9 cellular contexts compared by ENCODE assay signal in the genomic region with DNA sequence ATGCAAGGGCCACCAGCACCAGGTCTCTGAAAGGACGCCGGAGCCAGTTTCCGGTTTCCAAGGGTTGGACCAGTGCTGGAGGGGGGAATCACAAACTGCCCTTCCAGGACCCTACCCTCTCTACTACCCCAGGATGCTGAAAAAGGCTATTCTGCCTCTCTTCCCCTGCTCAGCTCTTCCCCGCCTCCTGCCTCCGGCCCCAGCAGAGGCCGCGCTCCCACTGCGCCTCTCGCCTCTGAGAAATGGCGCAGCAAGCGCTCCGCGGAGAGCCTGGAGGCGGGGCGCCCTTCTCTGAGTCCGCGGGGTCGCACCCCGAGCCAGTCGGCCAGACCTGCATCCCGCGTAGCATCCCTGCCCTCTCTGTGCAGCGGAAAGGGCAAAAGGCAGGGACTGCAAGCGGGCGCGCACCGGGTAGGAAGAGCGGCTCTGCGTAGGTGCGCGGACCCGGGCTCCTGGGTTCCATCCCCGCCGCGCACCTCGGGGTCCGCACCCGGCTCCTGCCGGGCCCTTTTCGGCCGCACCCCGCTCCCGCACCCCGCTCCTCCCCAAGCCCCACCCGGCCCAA. TPM values are rescaled to one million over a fixed set of nuclear protein-coding genes. Genes with fewer than 3 reads are reported as not detected.
DNase-seq lines count a peak whose midpoint lies in the region; ATAC-seq and TF ChIP-seq lines count a peak whose summit lies in the region.
"Had no signal": no experiment of that assay in that cellular context is flagged by ENCODE, and none has a peak within 500 bp of the region (broad histone marks: within the 10 kb centered on the region; RNA-seq: fewer than 3 reads in every experiment).

No MANE protein-coding gene starts in this region.

- BruUV-seq in OCI-LY7 (replicated peaks; lab: Mats Ljungman, UMichigan), result no TSS peak

- WGBS in endodermal cell (ENCODE audit: insufficient coverage in 1 of 2, insufficient read length in 1 of 2), 2 experiments, result 4% methylated on average over 45 of the region's 45 CpGs; no CpG with 5 or more reads in 1 of the 2 experiments

- CTCF ChIA-PET in CD8-positive, alpha-beta T cell (lab: Charles Lee), result no interaction called here
- CTCF ChIA-PET in RWPE1 (lab: Yijun Ruan, JAX) (interaction anchor here (2.5 kb wide), 1 partner anchor 17 kb away, joined by 7 read pairs; no protein-coding TSS in a partner anchor), OCI-LY7 (lab: Charles Lee; ENCODE audit: unreplicated experiment) (no interaction called here)

- no peak overlapping the region for H3K27ac Mint-ChIP-seq in CD8-positive, alpha-beta T cell
- no peak overlapping the region for H3K27ac Mint-ChIP-seq in endodermal cell
- no peak overlapping the region for H3K27ac Mint-ChIP-seq in neural crest cell (ENCODE audit: unreplicated experiment)

- no peaks in the 10 kb centered on the region for H4K20me1 ChIP-seq in OCI-LY7 (ENCODE audit: insufficient read depth, low read length)

- H3K9me3 Mint-ChIP-seq in CD8-positive, alpha-beta T cell, result no peaks in the 10 kb centered on the region
- no peaks in the 10 kb centered on the region for H3K9me3 Mint-ChIP-seq in endodermal cell
- H3K9me3 Mint-ChIP-seq in neural crest cell, result no peaks in the 10 kb centered on the region

- H2AFZ ChIP-seq in OCI-LY7 (ENCODE audit: low read length), result no peak overlapping the region

- no peaks in the 10 kb centered on the region for H3K36me3 Mint-ChIP-seq in CD8-positive, alpha-beta T cell
- H3K36me3 Mint-ChIP-seq in endodermal cell (ENCODE audit: low read depth) (no peaks in the 10 kb centered on the region), neural crest cell (ENCODE audit: low read depth) (no peaks in the 10 kb centered on the region)

- H3K9ac ChIP-seq in endodermal cell (ENCODE audit: extremely low read depth, low read length, poor library complexity, severe bottlenecking), result no peak overlapping the region

- no peak for DNase-seq in CD8-positive, alpha-beta T cell
- DNase-seq in MG63, result no peak
- DNase-seq in endodermal cell, result peak; percentile 82
- no peak for DNase-seq in neural crest cell (ENCODE audit: low read depth, low spot score)
- no peak for DNase-seq in NCI-H526 treated with DMSO at 0.1 percent for 48 hours (lab: John Stamatoyannopoulos, UW)
- DNase-seq in kidney tubule cell (ENCODE audit: low spot score), result no peak
- no peak for DNase-seq in RWPE1 (ENCODE audit: low spot score)
- DNase-seq in OCI-LY7 (ENCODE audit: low spot score), result no peak
- DNase-seq: IMR-90 had no signal

- H3K4me1 ChIP-seq in CD8-positive, alpha-beta T cell (ENCODE audit: insufficient read depth, low read length), result no peaks in the 10 kb centered on the region
- H3K4me1 ChIP-seq in endodermal cell (ENCODE audit: control insufficient read depth, insufficient read depth, low read length) (no peaks in the 10 kb centered on the region), OCI-LY7 (ENCODE audit: insufficient read depth, low read length, poor library complexity, severe bottlenecking) (no peaks in the 10 kb centered on the region)

- H3K36me3 ChIP-seq in CD8-positive, alpha-beta T cell (ENCODE audit: insufficient read depth, low read length), result no peaks in the 10 kb centered on the region
- H3K36me3 ChIP-seq in MG63 (no peaks in the 10 kb centered on the region), endodermal cell (ENCODE audit: control insufficient read depth, insufficient read depth, low read length) (no peaks in the 10 kb centered on the region), OCI-LY7 (ENCODE audit: insufficient read depth, low read length) (no peaks in the 10 kb centered on the region)

- no peaks in the 10 kb centered on the region for H3K79me2 ChIP-seq in OCI-LY7 (ENCODE audit: insufficient read depth, low read depth, low read length)

- no peak overlapping the region for H3K4me2 ChIP-seq in OCI-LY7 (ENCODE audit: low read length)

- no peak for ATAC-seq in CD8-positive, alpha-beta T cell

- no peak overlapping the region for H3K4me3 ChIP-seq in CD8-positive, alpha-beta T cell (ENCODE audit: low read depth, low read length)
- H3K4me3 ChIP-seq in MG63, result peak overlapping the region; percentile 28
- H3K4me3 ChIP-seq in endodermal cell (ENCODE audit: low read length), result peak overlapping the region; percentile 64
- no peak overlapping the region for H3K4me3 ChIP-seq in OCI-LY7 (ENCODE audit: low read depth, low read length, poor library complexity, severe bottlenecking)

- peaks cover 39% of the 10 kb centered on the region for H3K27me3 Mint-ChIP-seq in CD8-positive, alpha-beta T cell (ENCODE audit: low read depth)
- H3K27me3 Mint-ChIP-seq in endodermal cell (ENCODE audit: insufficient read depth) (peaks cover 56% of the 10 kb centered on the region), neural crest cell (ENCODE audit: low read depth) (peaks cover 74% of the 10 kb centered on the region)

- no peak for TF ChIP-seq CTCF in CD8-positive, alpha-beta T cell (IDR thresholded peaks at IDR 0.05)
- TF ChIP-seq CTCF in endodermal cell (conservative IDR thresholded peaks at IDR 0.05) (no peak), neural crest cell (conservative IDR thresholded peaks at IDR 0.05) (no peak), RWPE1 (conservative IDR thresholded peaks at IDR 0.05; ENCODE audit: low read depth) (no peak), OCI-LY7 (conservative IDR thresholded peaks at IDR 0.05; ENCODE audit: low read length) (no peak)

- POLR2A ChIA-PET in CD8-positive, alpha-beta T cell (lab: Charles Lee), result no interaction called here
- POLR2A ChIA-PET in RWPE1 (lab: Yijun Ruan, JAX; ENCODE audit: low non-redundant PET), result no interaction called here
- POLR2A ChIA-PET in OCI-LY7 (lab: Charles Lee), result no interaction called here

- no peak overlapping the region for H3K27ac ChIP-seq in CD8-positive, alpha-beta T cell (ENCODE audit: low read depth, low read length)
- H3K27ac ChIP-seq in endodermal cell (ENCODE audit: low read depth, low read length), result no peak overlapping the region
- H3K27ac ChIP-seq in RWPE1, result no peak overlapping the region
- H3K27ac ChIP-seq in OCI-LY7 (ENCODE audit: low read depth, low read length, poor library complexity, severe bottlenecking), result no peak overlapping the region

- peak overlapping the region; percentile 11 for H3K4me3 Mint-ChIP-seq in CD8-positive, alpha-beta T cell
- H3K4me3 Mint-ChIP-seq in endodermal cell (peak overlapping the region; percentile 54), neural crest cell (peak overlapping the region; percentile 18)

- peaks cover 7% of the 10 kb centered on the region for H3K4me1 Mint-ChIP-seq in CD8-positive, alpha-beta T cell (ENCODE audit: low read depth)
- no peaks in the 10 kb centered on the region for H3K4me1 Mint-ChIP-seq in endodermal cell
- H3K4me1 Mint-ChIP-seq in neural crest cell, result peaks cover 3% of the 10 kb centered on the region

- H3K9me3 ChIP-seq in CD8-positive, alpha-beta T cell (ENCODE audit: low read length), result no peaks in the 10 kb centered on the region
- H3K9me3 ChIP-seq in MG63 (no peaks in the 10 kb centered on the region), endodermal cell (ENCODE audit: control insufficient read depth, low read length) (no peaks in the 10 kb centered on the region), OCI-LY7 (ENCODE audit: low read length) (no peaks in the 10 kb centered on the region)

- H3K27me3 ChIP-seq in CD8-positive, alpha-beta T cell (ENCODE audit: insufficient read depth, low read length), result peaks cover 5% of the 10 kb centered on the region
- peaks cover 17% of the 10 kb centered on the region; the same call in 1 of the 2 replicates for H3K27me3 ChIP-seq in MG63
- peaks cover 44% of the 10 kb centered on the region for H3K27me3 ChIP-seq in endodermal cell (ENCODE audit: control insufficient read depth, insufficient read depth, low read length, poor library complexity, severe bottlenecking)

- intact Hi-C loops in CD8-positive, alpha-beta T cell (cut with DNase I, micrococcal nuclease), result no loop called here
- intact Hi-C loops in OCI-LY7 (cut with micrococcal nuclease; ENCODE audit: unreplicated experiment), result no loop called here

- no peaks in the 10 kb centered on the region for H3K9me2 ChIP-seq in OCI-LY7 (ENCODE audit: insufficient read depth, low read length)

RNA-seq across cellular contexts. Expression of gene RET, which starts 0.5 kb away (rescaled TPM):
- total RNA-seq in CD8-positive, alpha-beta T cell, result not detected
- total RNA-seq in MG63 (2014; rRNA removed; shearing (Covaris generic); ENCODE audit: low replicate concordance), result not detected in 2 replicates
- total RNA-seq in endodermal cell, result 1 to 10 TPM; 1.2 to 3.5 TPM
- 2.6 TPM for polyA plus RNA-seq in endodermal cell (2013, experiment 1 of 2)
- 2.3 TPM for polyA plus RNA-seq in endodermal cell (2013, experiment 2 of 2)
- 1.6 and 2.5 TPM in 2 replicates for total RNA-seq in neural crest cell
- 0.05 TPM in 1 of 2 replicates, not detected in the other for total RNA-seq in OCI-LY7 (2014; rRNA removed; shearing (Covaris generic))
- total RNA-seq in OCI-LY7 (2022), result 0.06 TPM in 1 of 2 replicates, not detected in the other

Comparison
In these comparisons a context has a peak if more than half of its experiments do, and no peak if none do; other contexts are left out.
1. H3K4me3 ChIP-seq: peak in MG63 (single experiment) and endodermal cell (single experiment); none in CD8-positive, alpha-beta T cell (single experiment) and OCI-LY7 (single experiment).
2. Peak in every context shown above with its lines, with median percentiles within 50 percentile points of each other: H3K4me3 Mint-ChIP-seq.